ENCODE assay signal across 8 cellular contexts in the genomic region with DNA sequence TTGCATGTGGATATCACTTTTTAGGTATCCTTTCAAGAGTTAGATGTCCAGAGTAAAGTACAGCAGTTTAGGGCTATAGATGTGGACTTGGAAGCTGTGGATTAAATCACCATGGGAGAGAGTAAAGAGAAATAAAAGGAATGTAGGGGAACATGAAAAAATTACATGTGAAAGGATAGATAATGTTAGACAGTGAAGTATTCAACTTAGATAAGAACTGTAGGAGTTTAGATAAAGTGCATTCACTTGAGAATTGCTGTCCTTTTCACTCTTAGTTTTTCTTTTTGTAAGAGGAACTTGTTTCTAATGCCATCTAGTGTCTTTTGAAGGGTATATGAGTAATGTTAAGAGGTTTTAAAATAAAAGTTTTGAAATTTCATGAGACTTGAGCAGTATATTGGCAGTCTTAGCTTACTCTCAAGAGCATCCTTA. TPM values are rescaled to one million over a fixed set of nuclear protein-coding genes. Genes with fewer than 3 reads are reported as not detected.
DNase-seq lines count a peak whose midpoint lies in the region; ATAC-seq, FAIRE-seq and TF ChIP-seq lines count a peak whose summit lies in the region.

No MANE protein-coding gene starts in this region.

- DNase-seq in EH (ENCODE audit: low read depth), result peak; percentile 43
- DNase-seq in Kasumi-1 (lab: John Stamatoyannopoulos, UW), result peak; percentile 78 to 87
- no peak for DNase-seq in activated naive CD8-positive, alpha-beta T cell treated with anti-CD3 and anti-CD28 coated beads for 36 hours
- no peak for DNase-seq in HepG2 (ENCODE audit: low spot score)
- no peak for DNase-seq in stimulated activated CD4-positive, alpha-beta T cell treated with anti-CD3 and anti-CD28 coated beads, Interleukin-4, amount 100 ng/mL, for 1 hour
- no peak for DNase-seq in gastrocnemius medialis
- no peak for DNase-seq in medulla oblongata (ENCODE audit: extremely low spot score)

- H3K27me3 ChIP-seq in HepG2 (ENCODE audit: control insufficient read depth in 1 of 2, insufficient read depth in 2 of 2, low read length in 2 of 2), result no peaks in the 10 kb centered on the region
- H3K27me3 ChIP-seq in gastrocnemius medialis, result no peaks in the 10 kb centered on the region

- no peaks in the 10 kb centered on the region for H3K9me3 Mint-ChIP-seq in activated naive CD8-positive, alpha-beta T cell treated with anti-CD3 and anti-CD28 coated beads for 36 hours

- H3K27me3 Mint-ChIP-seq in activated naive CD8-positive, alpha-beta T cell treated with anti-CD3 and anti-CD28 coated beads for 36 hours, result no peaks in the 10 kb centered on the region

- TF ChIP-seq POLR2A in HepG2 (IDR thresholded peaks at IDR 0.05; ENCODE audit: insufficient read depth in 1 of 2, low read depth in 2 of 2, low read length in 2 of 2) (no peak), gastrocnemius medialis (IDR thresholded peaks at IDR 0.05) (no peak)

- CTCF ChIA-PET in HepG2 (lab: Yijun Ruan, JAX; ENCODE audit: low intra/inter-chr PET ratio, low total read pairs), result no interaction called here

- no peak overlapping the region for H3K4me2 ChIP-seq in HepG2 (ENCODE audit: low read depth, low read length)

- peaks cover 11% of the 10 kb centered on the region for H3K4me1 Mint-ChIP-seq in activated naive CD8-positive, alpha-beta T cell treated with anti-CD3 and anti-CD28 coated beads for 36 hours

- H3K4me3 ChIP-seq in HepG2 (replicated peaks in 1 of 3; ENCODE audit: insufficient read depth in 1 of 3, low read depth in 2 of 3, low read length in 3 of 3) (no peak overlapping the region), gastrocnemius medialis (no peak overlapping the region)

- H3K9me3 ChIP-seq in HepG2 (ENCODE audit: low read length), result no peaks in the 10 kb centered on the region
- H3K9me3 ChIP-seq in gastrocnemius medialis, result no peaks in the 10 kb centered on the region

- H3K27ac Mint-ChIP-seq in activated naive CD8-positive, alpha-beta T cell treated with anti-CD3 and anti-CD28 coated beads for 36 hours, result peak overlapping the region; percentile 59

- H3K9ac ChIP-seq in HepG2 (ENCODE audit: insufficient read depth, low read depth, low read length), result no peak overlapping the region

- H4K20me1 ChIP-seq in HepG2 (ENCODE audit: insufficient read depth, low read length), result no peaks in the 10 kb centered on the region

- H2AFZ ChIP-seq in HepG2 (ENCODE audit: low read length), result no peak overlapping the region

- H3K79me2 ChIP-seq in HepG2 (ENCODE audit: insufficient read depth, low read length), result peaks cover 20% of the 10 kb centered on the region

- H3K4me1 ChIP-seq in HepG2 (ENCODE audit: insufficient read depth, low read length) (peaks cover 8% of the 10 kb centered on the region), gastrocnemius medialis (peaks cover 5 to 18% of the 10 kb centered on the region in 2 donors)

- ATAC-seq in HepG2 (no peak), gastrocnemius medialis (no peak), HG03442 (IDR thresholded peaks at IDR 0.05; ENCODE audit: unreplicated experiment) (no peak)

- no peak for TF ChIP-seq RAD21 in HepG2 (CRISPR knock-in tag; IDR thresholded peaks at IDR 0.05)

- in situ Hi-C loops in HepG2 (cut with HindIII; ENCODE audit: extremely low pct_ligation_motif_present, low pct_unique_long_range_greater_than_20kb) (no loop called here), gastrocnemius medialis (cut with MboI; ENCODE audit: low sequenced_read_pairs in 4 of 4) (no loop called here)

- POLR2A ChIA-PET in HepG2 (lab: Yijun Ruan, JAX), result no interaction called here

- no peak for TF ChIP-seq EP300 in HepG2 (IDR thresholded peaks at IDR 0.05; ENCODE audit: low read depth in 2 of 2, low read length in 2 of 2)
- TF ChIP-seq EP300 in HepG2 (CRISPR knock-in tag; IDR thresholded peaks at IDR 0.05; ENCODE audit: borderline replicate concordance), result no peak

- H3K36me3 Mint-ChIP-seq in activated naive CD8-positive, alpha-beta T cell treated with anti-CD3 and anti-CD28 coated beads for 36 hours, result peaks cover under 1% of the 10 kb centered on the region

- TF ChIP-seq CTCF in HepG2 (CRISPR knock-in tag; IDR thresholded peaks at IDR 0.05), result peak; percentile 10; the same call in 1 of the 2 replicates
- TF ChIP-seq CTCF in gastrocnemius medialis (IDR thresholded peaks at IDR 0.05 in 4 of 5, conservative IDR thresholded peaks at IDR 0.05 in 1 of 5), result no peak

- FAIRE-seq in HepG2 (lab: Jason Lieb, UNC), result no peak

- no TSS peak for BruUV-seq in HepG2 (replicated peaks; lab: Mats Ljungman, UMichigan)

- intact Hi-C loops in HepG2 (cut with micrococcal nuclease; ENCODE audit: unreplicated experiment) (no loop called here), gastrocnemius medialis (cut with DNase I; ENCODE audit: low total_unique reads) (no loop called here)

- peaks cover 0 to 7% of the 10 kb centered on the region in 2 experiments; a peak in 2 of 5 replicates for H3K36me3 ChIP-seq in HepG2 (replicated peaks in 1 of 2; ENCODE audit: control insufficient read depth in 1 of 2, insufficient read depth in 2 of 2, low read length in 2 of 2)
- no peaks in the 10 kb centered on the region for H3K36me3 ChIP-seq in gastrocnemius medialis

- H3K27ac ChIP-seq in HepG2 (ENCODE audit: extremely low read length, insufficient read depth, low read length) (no peak overlapping the region), gastrocnemius medialis (no peak overlapping the region)

- no peak overlapping the region for H3K4me3 Mint-ChIP-seq in activated naive CD8-positive, alpha-beta T cell treated with anti-CD3 and anti-CD28 coated beads for 36 hours

TF ChIP-seq in HepG2, 621 proteins besides CTCF, POLR2A, EP300 and RAD21:
- TF ChIP-seq STAG1 (CRISPR knock-in tag; IDR thresholded peaks at IDR 0.05) (peak; percentile 44), CCDC6 (CRISPR knock-in tag; IDR thresholded peaks at IDR 0.05) (no peak), SRSF1 (optimal IDR thresholded peaks at IDR 0.05; ENCODE audit: low read depth, low read length) (no peak), BRD4 (CRISPR knock-in tag; IDR thresholded peaks at IDR 0.05) (no peak), GATA4 (IDR thresholded peaks at IDR 0.05; ENCODE audit: borderline replicate concordance, low read depth) (no peak), CC2D1A (CRISPR knock-in tag; IDR thresholded peaks at IDR 0.05) (no peak), SMC3 (IDR thresholded peaks at IDR 0.05; ENCODE audit: low read length) (peak; percentile 9; the same call in 1 of the 2 replicates)
- TF ChIP-seq, protein P1, sequence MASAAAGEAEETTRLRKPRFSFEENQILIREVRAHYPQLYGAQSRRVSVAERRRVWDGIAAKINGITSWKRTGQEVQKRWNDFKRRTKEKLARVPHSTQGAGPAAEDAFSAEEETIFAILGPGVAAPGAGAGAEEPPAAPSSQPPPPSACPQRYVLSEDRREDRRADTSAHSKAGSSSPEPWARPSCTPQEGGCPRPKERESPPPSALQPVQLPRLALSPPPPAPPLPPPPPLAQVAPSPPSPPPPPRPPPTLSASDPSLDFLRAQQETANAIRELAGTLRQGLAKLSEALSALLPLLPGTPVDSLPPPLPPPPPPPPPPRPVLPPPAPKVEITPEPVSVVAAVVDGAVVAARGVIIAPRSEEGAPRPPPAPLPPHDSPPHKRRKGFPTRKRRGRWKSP (CRISPR knock-in tag; IDR thresholded peaks at IDR 0.05), result no peak

RNA-seq across cellular contexts. Expression of gene MAST2, which starts 40.1 kb away (rescaled TPM):
- total RNA-seq in activated naive CD8-positive, alpha-beta T cell treated with anti-CD3 and anti-CD28 coated beads for 36 hours, result 10 to 100 TPM; 19.0 to 22.5 TPM
- total RNA-seq in HepG2 (2016; rRNA removed; fragmentation: Illumina TruSeq; extraction: Trizol) (14.3 and 15.3 TPM in 2 replicates), gastrocnemius medialis (100 to 1,000 TPM; 110 to 195 (median 162) TPM)
- total RNA-seq in HepG2 (2016; cell fraction: cytosol; rRNA removed; fragmentation: Illumina TruSeq; extraction: Trizol; ENCODE audit: low read depth), result 9.9 and 10.4 TPM in 2 replicates
- total RNA-seq in HepG2 (2016; cell fraction: insoluble cytoplasmic fraction; rRNA removed; fragmentation: Illumina TruSeq; extraction: Trizol), result 12.9 and 13.7 TPM in 2 replicates
- total RNA-seq in HepG2 (2016; cell fraction: membrane; rRNA removed; fragmentation: Illumina TruSeq; extraction: Trizol), result 12.0 and 14.5 TPM in 2 replicates
- 26.9 and 30.8 TPM in 2 replicates for total RNA-seq in HepG2 (2016; cell fraction: nucleus; rRNA removed; fragmentation: Illumina TruSeq; extraction: Trizol)
- 23.0 and 26.3 TPM in 2 replicates for polyA plus RNA-seq in HepG2 (2011; rRNA removed)
- 15.9 and 16.5 TPM in 2 replicates for polyA plus RNA-seq in HepG2 (2011; cell fraction: cytosol; rRNA removed)
- 89.7 and 90.3 TPM in 2 replicates for polyA plus RNA-seq in HepG2 (2011; cell fraction: nucleus; rRNA removed)
- polyA plus RNA-seq in HepG2 (2012), result 18.5 and 25.7 TPM in 2 replicates
- 2.2 and 2.3 TPM in 2 replicates for polyA plus RNA-seq in HepG2 (2016; cell fraction: cytosol; fragmentation: Illumina TruSeq; extraction: Trizol; ENCODE audit: low read depth)
- polyA plus RNA-seq in HepG2 (2016; cell fraction: insoluble cytoplasmic fraction; fragmentation: Illumina TruSeq; extraction: Trizol; ENCODE audit: low read depth), result 16.9 and 21.5 TPM in 2 replicates
- polyA plus RNA-seq in HepG2 (2016; cell fraction: membrane; fragmentation: Illumina TruSeq; extraction: Trizol; ENCODE audit: low read depth), result 7.6 and 9.3 TPM in 2 replicates
- polyA plus RNA-seq in HepG2 (2016; cell fraction: nucleus; fragmentation: Illumina TruSeq; extraction: Trizol; ENCODE audit: insufficient read depth, low read depth), result 56.2 and 67.8 TPM in 2 replicates
- 58.6 and 58.9 TPM in 2 replicates for polyA minus RNA-seq in HepG2 (2011; rRNA and poly(A)+ RNA removed; ENCODE audit: low replicate concordance)
- polyA minus RNA-seq in HepG2 (2011; cell fraction: cytosol; rRNA and poly(A)+ RNA removed), result 22.0 and 27.0 TPM in 2 replicates
- polyA minus RNA-seq in HepG2 (2011; cell fraction: nucleus; rRNA and poly(A)+ RNA removed), result 78.5 and 80.8 TPM in 2 replicates

Comparison
In these comparisons a context has a peak if more than half of its experiments do, and no peak if none do; other contexts are left out.
1. DNase-seq: peak in EH (single experiment) and Kasumi-1 (2 of 2); none in activated naive CD8-positive, alpha-beta T cell treated with anti-CD3 and anti-CD28 coated beads for 36 hours (single experiment), HepG2 (single experiment), stimulated activated CD4-positive, alpha-beta T cell treated with anti-CD3 and anti-CD28 coated beads, Interleukin-4, amount 100 ng/mL, for 1 hour (single experiment), gastrocnemius medialis (0 of 2) and medulla oblongata (single experiment).